In the genomic region with DNA sequence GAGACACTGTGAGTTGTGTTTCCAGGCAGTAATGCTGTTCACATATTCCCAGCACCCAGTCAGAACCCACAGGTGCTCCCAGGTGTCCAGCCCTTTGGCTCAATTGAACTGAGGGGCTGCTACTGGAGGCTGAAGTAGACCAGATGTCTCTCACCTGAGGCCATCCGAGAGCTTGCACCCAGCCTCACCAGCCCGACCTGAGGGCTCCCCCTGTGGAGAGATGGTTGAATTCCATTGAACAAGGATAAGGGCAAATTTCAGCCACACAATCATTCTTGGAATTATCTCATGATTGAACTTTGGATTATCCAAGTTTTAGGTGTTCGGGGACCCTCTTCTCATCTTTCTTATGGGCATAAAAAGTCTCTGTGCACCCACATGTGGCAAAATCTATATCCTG, we compare ENCODE assay signal across 1 cellular context.
TF ChIP-seq lines count a peak whose summit lies in the region.

No MANE protein-coding gene starts in this region.

TF ChIP-seq in WTC11, 78 proteins besides CTCF, POLR2A, EP300 and RAD21 (continued from another document):
- no peak for TF ChIP-seq ZNF281 (CRISPR knock-in tag; IDR thresholded peaks at IDR 0.05)
- TF ChIP-seq ZNF232 (CRISPR knock-in tag; IDR thresholded peaks at IDR 0.05), result no peak
- no peak for TF ChIP-seq ZNF317 (CRISPR knock-in tag; IDR thresholded peaks at IDR 0.05; ENCODE audit: borderline replicate concordance, low read depth)
